Comparison of ENCODE assay signal across 23 cellular contexts in genomic region chr11:126624491-126624890, GRCh38.
"Had no signal": no experiment of that assay in that cellular context is flagged by ENCODE, and none has a peak within 500 bp of the region (broad histone marks: within the 10 kb centered on the region; RNA-seq: fewer than 3 reads in every experiment).

No MANE protein-coding gene starts in this region.

- H3K27ac Mint-ChIP-seq: activated B cell treated with CpG ODN at 0.5 μM for 24 hours; activated naive CD4-positive, alpha-beta T cell treated with anti-CD3 and anti-CD28 coated beads for 36 hours; activated naive CD8-positive, alpha-beta T cell treated with anti-CD3 and anti-CD28 coated beads, Interleukin-2, amount 10 ng/mL, durations not matched to agents 7 days and 5 days; activated T-cell treated with anti-CD3 and anti-CD28 coated beads, Interleukin-2, amount 50 U/mL, for 72 hours; natural killer cell treated with Interleukin-12 subunit alpha and Interleukin-12 subunit beta and Interleukin-15 and Interleukin-18, amount 100 ng/mL, for 72 hours; T-helper 1 cell treated with Interleukin-12 subunit alpha and Interleukin-12 subunit beta and Interleukin-4 antibody, amounts not matched to agents 30 μg/mL and 1 μg/mL, for 36 hours had no signal

- H3K36me3 ChIP-seq: brain microvascular endothelial cell, heart left ventricle, pancreas, thoracic aorta, upper lobe of left lung had no signal

- H3K27me3 ChIP-seq: brain microvascular endothelial cell, pancreas, upper lobe of left lung had no signal

- H3K9me3 ChIP-seq: heart left ventricle, pancreas, psoas muscle, thoracic aorta, upper lobe of left lung had no signal

- H3K9me3 Mint-ChIP-seq: activated B cell treated with CpG ODN at 0.5 μM for 24 hours; activated naive CD4-positive, alpha-beta T cell treated with anti-CD3 and anti-CD28 coated beads for 36 hours; activated naive CD8-positive, alpha-beta T cell treated with anti-CD3 and anti-CD28 coated beads, Interleukin-2, amount 10 ng/mL, durations not matched to agents 7 days and 5 days; activated T-cell treated with anti-CD3 and anti-CD28 coated beads, Interleukin-2, amount 50 U/mL, for 72 hours; natural killer cell treated with Interleukin-12 subunit alpha and Interleukin-12 subunit beta and Interleukin-15 and Interleukin-18, amount 100 ng/mL, for 72 hours; T-helper 1 cell treated with Interleukin-12 subunit alpha and Interleukin-12 subunit beta and Interleukin-4 antibody, amounts not matched to agents 30 μg/mL and 1 μg/mL, for 36 hours had no signal

- H3K4me1 Mint-ChIP-seq: activated B cell treated with CpG ODN at 0.5 μM for 24 hours; activated naive CD8-positive, alpha-beta T cell treated with anti-CD3 and anti-CD28 coated beads, Interleukin-2, amount 10 ng/mL, durations not matched to agents 7 days and 5 days had no signal

- H3K4me1 ChIP-seq: heart left ventricle, psoas muscle, upper lobe of left lung had no signal

- H3K36me3 Mint-ChIP-seq: activated naive CD8-positive, alpha-beta T cell treated with anti-CD3 and anti-CD28 coated beads, Interleukin-2, amount 10 ng/mL, durations not matched to agents 7 days and 5 days; natural killer cell treated with Interleukin-12 subunit alpha and Interleukin-12 subunit beta and Interleukin-15 and Interleukin-18, amount 100 ng/mL, for 72 hours had no signal

- ATAC-seq: activated T-cell treated with anti-CD3 and anti-CD28 coated beads, Interleukin-2, amount 50 U/mL, for 72 hours; heart left ventricle; psoas muscle; right cardiac atrium had no signal

- H3K4me3 Mint-ChIP-seq: activated B cell treated with CpG ODN at 0.5 μM for 24 hours; activated naive CD4-positive, alpha-beta T cell treated with anti-CD3 and anti-CD28 coated beads for 36 hours; activated naive CD8-positive, alpha-beta T cell treated with anti-CD3 and anti-CD28 coated beads, Interleukin-2, amount 10 ng/mL, durations not matched to agents 7 days and 5 days; activated T-cell treated with anti-CD3 and anti-CD28 coated beads, Interleukin-2, amount 50 U/mL, for 72 hours; natural killer cell treated with Interleukin-12 subunit alpha and Interleukin-12 subunit beta and Interleukin-15 and Interleukin-18, amount 100 ng/mL, for 72 hours; T-helper 1 cell treated with Interleukin-12 subunit alpha and Interleukin-12 subunit beta and Interleukin-4 antibody, amounts not matched to agents 30 μg/mL and 1 μg/mL, for 36 hours had no signal

- H3K27me3 Mint-ChIP-seq: activated B cell treated with CpG ODN at 0.5 μM for 24 hours had no signal

- H3K27ac ChIP-seq: brain microvascular endothelial cell, heart left ventricle, pancreas, psoas muscle, thoracic aorta, upper lobe of left lung had no signal

- DNase-seq: activated B cell treated with CpG ODN at 0.5 μM for 24 hours; activated CD4-positive, alpha-beta T cell treated with anti-CD3 and anti-CD28 coated beads for 4 hours; activated CD4-positive, alpha-beta T cell treated with anti-CD3 and anti-CD28 coated beads, Interleukin-2, amount 50 U/mL, for 48 hours; activated effector memory CD4-positive, alpha-beta T cell treated with Interleukin-2 at 50 U/mL for 16 hours; activated naive CD4-positive, alpha-beta T cell treated with anti-CD3 and anti-CD28 coated beads for 36 hours; activated naive CD8-positive, alpha-beta T cell treated with anti-CD3 and anti-CD28 coated beads, Interleukin-2, amount 10 ng/mL, durations not matched to agents 7 days and 5 days; activated T-cell treated with anti-CD3 and anti-CD28 coated beads, Interleukin-2, amount 50 U/mL, for 72 hours; amniotic stem cell; brain microvascular endothelial cell; caudate nucleus; effector memory CD4-positive, alpha-beta T cell; heart left ventricle; psoas muscle; right cardiac atrium; stimulated activated CD4-positive, alpha-beta T cell treated with anti-CD3 and anti-CD28 coated beads, Interleukin-4, amount 100 ng/mL, for 24 hours; stimulated activated naive CD4-positive, alpha-beta T cell treated with Interleukin-2 at 50 U/mL for 16 hours; T1000; upper lobe of left lung had no signal

- FAIRE-seq: islet of Langerhans, pancreas had no signal

- H3K4me3 ChIP-seq: heart left ventricle, pancreas, psoas muscle, thoracic aorta, upper lobe of left lung had no signal
